9 cellular contexts compared by ENCODE assay signal in the genomic region with DNA sequence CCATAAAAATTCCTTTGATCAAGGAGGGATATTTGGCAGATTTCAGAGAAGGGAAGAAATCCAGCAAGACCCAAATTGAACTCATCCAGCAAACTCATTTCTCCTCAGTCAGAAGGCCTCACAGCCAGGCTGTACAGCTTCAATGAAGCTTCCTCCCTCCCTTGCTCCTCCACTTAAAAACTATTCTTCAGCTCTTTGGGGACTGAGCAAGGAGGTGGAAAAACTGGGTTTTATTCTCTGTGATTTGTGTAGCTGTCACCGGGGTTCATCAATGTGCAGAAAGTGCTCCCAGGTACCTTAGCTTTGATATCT.
DNase-seq lines count a peak whose midpoint lies in the region; ATAC-seq and TF ChIP-seq lines count a peak whose summit lies in the region.
"Had no signal": no experiment of that assay in that cellular context is flagged by ENCODE, and none has a peak within 500 bp of the region (broad histone marks: within the 10 kb centered on the region; RNA-seq: fewer than 3 reads in every experiment).

No MANE protein-coding gene starts in this region.

- no TSS peak for BruUV-seq in Panc1 (replicated peaks; lab: Mats Ljungman, UMichigan)

- H3K27ac Mint-ChIP-seq in activated T-cell treated with anti-CD3 and anti-CD28 coated beads, Interleukin-2, amount 50 U/mL, for 24 hours: peak overlapping the region; percentile 69

- TF ChIP-seq CTCF in Panc1 (IDR thresholded peaks at IDR 0.05) (no peak), fibroblast of villous mesenchyme (IDR thresholded peaks at IDR 0.05; ENCODE audit: insufficient read depth, low read depth, low read length) (no peak)

- in situ Hi-C loops in Panc1 (cut with HindIII; ENCODE audit: low pct_unique_long_range_greater_than_20kb, low sequenced_read_pairs): no loop called here

- intact Hi-C loops in Panc1 (cut with micrococcal nuclease; ENCODE audit: unreplicated experiment): no loop called here

- POLR2A ChIA-PET in Panc1 (lab: Charles Lee): no interaction called here

- peaks cover 7% of the 10 kb centered on the region; the same call in 1 of the 2 replicates for H3K9me3 ChIP-seq in Panc1 (ENCODE audit: control insufficient read depth, insufficient read depth, low read depth, low read length)

- no peaks in the 10 kb centered on the region for H3K36me3 ChIP-seq in Panc1 (ENCODE audit: control insufficient read depth, insufficient read depth, low read length)

- peaks cover 2% of the 10 kb centered on the region for H3K36me3 Mint-ChIP-seq in activated T-cell treated with anti-CD3 and anti-CD28 coated beads, Interleukin-2, amount 50 U/mL, for 24 hours (ENCODE audit: low read depth)

- ATAC-seq in Panc1 (peak; percentile 74), GM18511 (IDR thresholded peaks at IDR 0.05; ENCODE audit: unreplicated experiment) (no peak)
- peak; percentile 21 for ATAC-seq in stimulated activated naive CD8-positive, alpha-beta T cell treated with anti-CD3 and anti-CD28 coated beads, Interleukin-15, Interleukin-2, amounts not matched to agents 100 U/mL and 50 U/mL, for 24 hours

- no peaks in the 10 kb centered on the region for H3K27me3 ChIP-seq in Panc1 (ENCODE audit: control insufficient read depth, insufficient read depth, low read length)

- H3K4me3 Mint-ChIP-seq in activated T-cell treated with anti-CD3 and anti-CD28 coated beads, Interleukin-2, amount 50 U/mL, for 24 hours: peak overlapping the region; percentile 86

- CTCF ChIA-PET in Panc1 (lab: Charles Lee): interaction anchor here (0.7 kb wide), 1 partner anchor 159 kb away, joined by 3 read pairs; a partner anchor contains a TSS

- no peak for DNase-seq in activated T-cell treated with anti-CD3 and anti-CD28 coated beads, Interleukin-2, amount 50 U/mL, for 24 hours
- no peak for DNase-seq in activated T-cell treated with anti-CD3 and anti-CD28 coated beads, Interleukin-2, amount 50 U/mL, for 48 hours
- DNase-seq in Panc1 (ENCODE audit: low read depth, low spot score): no peak
- DNase-seq in fibroblast of villous mesenchyme (ENCODE audit: low read depth): no peak
- DNase-seq in stimulated activated naive CD8-positive, alpha-beta T cell treated with anti-CD3 and anti-CD28 coated beads, Interleukin-15, Interleukin-2, amounts not matched to agents 100 U/mL and 50 U/mL, for 24 hours: no peak
- DNase-seq in islet precursor cell: no peak
- DNase-seq in OCI-M2 (lab: John Stamatoyannopoulos, UW; ENCODE audit: unreplicated experiment): no peak

- peaks cover 3% of the 10 kb centered on the region for H3K9me3 Mint-ChIP-seq in activated T-cell treated with anti-CD3 and anti-CD28 coated beads, Interleukin-2, amount 50 U/mL, for 24 hours

- peak overlapping the region in 1 of 2 experiments; percentile 80; a peak in 3 of 4 replicates for H3K4me3 ChIP-seq in Panc1 (ENCODE audit: low read depth in 2 of 2, low read length in 2 of 2)
- peak overlapping the region; percentile 43 for H3K4me3 ChIP-seq in fibroblast of villous mesenchyme (ENCODE audit: low read depth, low read length)
- H3K4me3 ChIP-seq: lung had no signal

- no peak overlapping the region for H3K27ac ChIP-seq in Panc1 (ENCODE audit: low read length)

- peaks cover 13% of the 10 kb centered on the region for H3K4me1 ChIP-seq in Panc1 (ENCODE audit: control insufficient read depth, insufficient read depth, low read length)

- H3K4me1 Mint-ChIP-seq in activated T-cell treated with anti-CD3 and anti-CD28 coated beads, Interleukin-2, amount 50 U/mL, for 24 hours (ENCODE audit: low read depth): peaks cover 14% of the 10 kb centered on the region

- H3K27me3 Mint-ChIP-seq in activated T-cell treated with anti-CD3 and anti-CD28 coated beads, Interleukin-2, amount 50 U/mL, for 24 hours: peaks cover 92% of the 10 kb centered on the region
